ENCODE assay signal across 25 cellular contexts in the genomic region with DNA sequence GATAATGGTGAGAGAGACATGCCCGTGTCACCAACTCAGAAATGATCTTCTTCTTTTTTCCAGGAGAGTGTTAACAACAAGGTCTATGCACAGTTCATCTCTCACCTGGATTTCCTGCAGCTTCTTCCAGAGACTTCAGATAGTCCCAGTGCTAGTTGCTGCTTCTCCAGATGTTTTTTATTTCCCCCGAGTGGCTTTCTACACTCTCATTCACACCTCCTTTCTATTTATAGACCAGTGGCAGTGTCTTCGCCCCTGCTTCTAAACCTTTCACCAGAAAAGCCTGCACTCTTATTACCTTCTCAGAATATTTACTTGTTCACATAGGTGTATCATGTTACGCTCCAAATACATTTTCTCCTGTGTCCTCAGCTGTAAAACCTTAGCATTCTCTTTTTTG.
"Had no signal": no experiment of that assay in that cellular context is flagged by ENCODE, and none has a peak within 500 bp of the region (broad histone marks: within the 10 kb centered on the region; RNA-seq: fewer than 3 reads in every experiment).

No MANE protein-coding gene starts in this region.

- H3K4me1 Mint-ChIP-seq: activated CD4-positive, alpha-beta T cell treated with anti-CD3 and anti-CD28 coated beads, Interleukin-2, amount 10 ng/mL, durations not matched to agents 7 days and 5 days; activated naive CD4-positive, alpha-beta T cell treated with anti-CD3 and anti-CD28 coated beads, Interleukin-2, amount 50 U/mL, for 24 hours; central memory CD8-positive, alpha-beta T cell; stimulated activated naive B cell treated with anti-CD40 and anti-IgM and Interleukin-4, amounts not matched to agents 10 μg/mL and 1 μg/mL and 100 μg/mL, for 72 hours had no signal

- H3K36me3 Mint-ChIP-seq: activated naive CD4-positive, alpha-beta T cell treated with anti-CD3 and anti-CD28 coated beads, Interleukin-2, amount 50 U/mL, for 24 hours; stimulated activated naive B cell treated with anti-CD40 and anti-IgM and Interleukin-4, amounts not matched to agents 10 μg/mL and 1 μg/mL and 100 μg/mL, for 72 hours had no signal

- H3K4me1 ChIP-seq: lower lobe of right lung, sigmoid colon, transverse colon, uterus had no signal

- H3K27me3 Mint-ChIP-seq: activated CD4-positive, alpha-beta T cell treated with anti-CD3 and anti-CD28 coated beads, Interleukin-2, amount 10 ng/mL, durations not matched to agents 7 days and 5 days; activated naive CD4-positive, alpha-beta T cell treated with anti-CD3 and anti-CD28 coated beads, Interleukin-2, amount 50 U/mL, for 24 hours; central memory CD8-positive, alpha-beta T cell; stimulated activated naive B cell treated with anti-CD40 and anti-IgM and Interleukin-4, amounts not matched to agents 10 μg/mL and 1 μg/mL and 100 μg/mL, for 72 hours had no signal

- DNase-seq: activated CD4-positive, alpha-beta T cell treated with anti-CD3 and anti-CD28 coated beads, Interleukin-2, amount 10 ng/mL, durations not matched to agents 7 days and 5 days; activated CD4-positive, CD25-positive, alpha-beta regulatory T cell treated with anti-CD3 and anti-CD28 coated beads, Interleukin-2, amount 50 U/mL, for 72 hours; activated gamma-delta T cell treated with Interleukin-2 at 50 U/mL for 16 hours; activated T-cell treated with anti-CD3 and anti-CD28 coated beads, Interleukin-2, amount 50 U/mL, for 1 hour; aorta; brain microvascular endothelial cell; effector memory CD4-positive, alpha-beta T cell; hypothalamus; lower lobe of right lung; mesendoderm; mucosa of descending colon; nephron progenitor cell; nucleus accumbens; posterior cingulate gyrus; sigmoid colon; stimulated activated CD4-positive, alpha-beta T cell treated with anti-CD3 and anti-CD28 coated beads, Interleukin-15, amount 100 ng/mL, for 24 hours; stimulated activated naive B cell treated with anti-CD40 and anti-IgM and Interleukin-4, amounts not matched to agents 10 μg/mL and 1 μg/mL and 100 μg/mL, for 72 hours; transverse colon; uterus; WERI-Rb-1 had no signal

- H3K27me3 ChIP-seq: brain microvascular endothelial cell, sigmoid colon, transverse colon, uterus had no signal

- H3K9me3 ChIP-seq: lower lobe of right lung, mucosa of descending colon, sigmoid colon, uterus had no signal

- H3K36me3 ChIP-seq: brain microvascular endothelial cell, lower lobe of right lung, sigmoid colon, transverse colon, uterus, WERI-Rb-1 had no signal

- H3K4me3 ChIP-seq: lower lobe of right lung, mucosa of descending colon, sigmoid colon, smooth muscle cell, transverse colon, uterus had no signal

- H3K4me3 Mint-ChIP-seq: activated CD4-positive, alpha-beta T cell treated with anti-CD3 and anti-CD28 coated beads, Interleukin-2, amount 10 ng/mL, durations not matched to agents 7 days and 5 days; activated naive CD4-positive, alpha-beta T cell treated with anti-CD3 and anti-CD28 coated beads, Interleukin-2, amount 50 U/mL, for 24 hours; central memory CD8-positive, alpha-beta T cell; nephron progenitor cell; stimulated activated naive B cell treated with anti-CD40 and anti-IgM and Interleukin-4, amounts not matched to agents 10 μg/mL and 1 μg/mL and 100 μg/mL, for 72 hours; T-helper 2 cell treated with Interferon-gamma antibody and Interleukin-4, amounts not matched to agents 5 μg/mL and 100 μg/mL, for 36 hours had no signal

- H3K27ac ChIP-seq: brain microvascular endothelial cell, lower lobe of right lung, sigmoid colon, transverse colon, uterus, WERI-Rb-1 had no signal

- H3K4me2 ChIP-seq: smooth muscle cell had no signal

- H3K27ac Mint-ChIP-seq: activated CD4-positive, alpha-beta T cell treated with anti-CD3 and anti-CD28 coated beads, Interleukin-2, amount 10 ng/mL, durations not matched to agents 7 days and 5 days; activated naive CD4-positive, alpha-beta T cell treated with anti-CD3 and anti-CD28 coated beads, Interleukin-2, amount 50 U/mL, for 24 hours; nephron progenitor cell; stimulated activated naive B cell treated with anti-CD40 and anti-IgM and Interleukin-4, amounts not matched to agents 10 μg/mL and 1 μg/mL and 100 μg/mL, for 72 hours; T-helper 2 cell treated with Interferon-gamma antibody and Interleukin-4, amounts not matched to agents 5 μg/mL and 100 μg/mL, for 36 hours had no signal

- ATAC-seq: esophagus mucosa; lower lobe of right lung; mucosa of descending colon; stimulated activated naive B cell treated with anti-CD40 and anti-IgM and Interleukin-4, amounts not matched to agents 10 μg/mL and 1 μg/mL and 100 μg/mL, for 72 hours had no signal

- H3K9me3 Mint-ChIP-seq: stimulated activated naive B cell treated with anti-CD40 and anti-IgM and Interleukin-4, amounts not matched to agents 10 μg/mL and 1 μg/mL and 100 μg/mL, for 72 hours; T-helper 2 cell treated with Interferon-gamma antibody and Interleukin-4, amounts not matched to agents 5 μg/mL and 100 μg/mL, for 36 hours had no signal
